In the genomic region with DNA sequence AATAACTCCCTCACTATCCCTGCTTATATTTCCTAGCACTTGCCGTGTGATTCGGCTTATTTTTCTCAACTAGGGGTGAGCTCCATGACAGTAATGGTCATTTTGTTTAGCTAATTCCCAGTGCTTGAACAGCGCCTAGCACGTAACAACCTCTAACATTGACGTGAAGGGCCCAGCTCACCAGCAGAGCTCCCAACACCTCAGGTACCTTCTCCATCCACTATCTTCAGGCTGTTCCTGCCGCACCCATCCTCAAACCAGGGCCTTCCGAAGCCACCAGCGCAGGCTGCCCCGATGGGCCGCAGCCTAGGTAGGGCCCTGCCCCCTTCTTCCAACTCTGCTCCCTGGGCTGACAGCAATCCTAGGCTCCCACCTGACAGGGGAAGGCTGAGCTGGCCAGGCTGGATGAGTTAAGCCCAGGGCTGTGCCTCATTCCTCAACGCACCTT, we compare ENCODE assay signal across 8 cellular contexts. TPM values are rescaled to one million over a fixed set of nuclear protein-coding genes. Genes with fewer than 3 reads are reported as not detected.
DNase-seq lines count a peak whose midpoint lies in the region; ATAC-seq lines count a peak whose summit lies in the region.

No MANE protein-coding gene starts in this region.

- peak overlapping the region; percentile 95 for H3K9ac ChIP-seq in endocrine pancreas (ENCODE audit: control insufficient read depth, insufficient read depth, low read length)

- H3K4me1 ChIP-seq in endocrine pancreas (ENCODE audit: control insufficient read depth, insufficient read depth, low read length) (no peaks in the 10 kb centered on the region), muscle layer of duodenum (ENCODE audit: control insufficient read depth in 1 of 2, insufficient read depth in 2 of 2, low read length in 2 of 2) (peaks cover 8 to 22% of the 10 kb centered on the region in 2 donors)

- DNase-seq in GM03348 (ENCODE audit: low spot score) (peak; percentile 26), RKO (ENCODE audit: low spot score) (peak; percentile 43), A172 (ENCODE audit: low spot score) (no peak)
- no peak for DNase-seq in central memory CD4-positive, alpha-beta T cell

- ATAC-seq in HG03442 (IDR thresholded peaks at IDR 0.05; ENCODE audit: unreplicated experiment) = no peak
- ATAC-seq in HG02763 (IDR thresholded peaks at IDR 0.05; ENCODE audit: unreplicated experiment) = no peak

- H3K27ac ChIP-seq in muscle layer of duodenum (ENCODE audit: low read length) = peak overlapping the region; percentile 95

- H3K9me3 ChIP-seq in endocrine pancreas (ENCODE audit: control insufficient read depth, low read length) = no peaks in the 10 kb centered on the region
- no peaks in the 10 kb centered on the region for H3K9me3 ChIP-seq in muscle layer of duodenum (ENCODE audit: control insufficient read depth in 1 of 2, low read length in 2 of 2)

- H3K36me3 ChIP-seq in endocrine pancreas (ENCODE audit: control insufficient read depth, insufficient read depth, low read length) (peaks cover 3% of the 10 kb centered on the region), muscle layer of duodenum (ENCODE audit: control insufficient read depth in 1 of 2, insufficient read depth in 2 of 2, low read length in 2 of 2) (peaks cover 29 to 32% of the 10 kb centered on the region in 2 donors)

- H3K27me3 ChIP-seq in endocrine pancreas (ENCODE audit: control insufficient read depth, insufficient read depth, low read length) (no peaks in the 10 kb centered on the region), muscle layer of duodenum (ENCODE audit: low read depth, low read length) (no peaks in the 10 kb centered on the region)

- H3K4me3 ChIP-seq in endocrine pancreas (ENCODE audit: control insufficient read depth, insufficient read depth, low read length) (peak overlapping the region; percentile 77), muscle layer of duodenum (ENCODE audit: low read depth in 1 of 2, low read length in 2 of 2) (peak overlapping the region; percentile 92 to 98)

RNA-seq across cellular contexts. Expression of gene RPS17, which starts 0.8 kb away (rescaled TPM):
- 2,056 and 2,688 TPM in 2 replicates for total RNA-seq in A172 (2014; rRNA removed; shearing (Covaris generic))

Comparison
In these comparisons a context has a peak if more than half of its experiments do, and no peak if none do; other contexts are left out.
1. DNase-seq: peak in GM03348 (single experiment) and RKO (single experiment); none in A172 (single experiment) and central memory CD4-positive, alpha-beta T cell (single experiment).